ENCODE assay signal across 9 cellular contexts in genomic region chr15:60299452-60300047, GRCh38.
DNase-seq lines count a peak whose midpoint lies in the region; ATAC-seq and TF ChIP-seq lines count a peak whose summit lies in the region.
"Had no signal": no experiment of that assay in that cellular context is flagged by ENCODE, and none has a peak within 500 bp of the region (broad histone marks: within the 10 kb centered on the region; RNA-seq: fewer than 3 reads in every experiment).

No MANE protein-coding gene starts in this region.

- POLR2A ChIA-PET in GM10248 (lab: Yijun Ruan, JAX) = no interaction called here

- CTCF ChIA-PET in GM10248 (lab: Yijun Ruan, JAX) = interaction anchor here (1.3 kb wide), 1 partner anchor 16 kb away, joined by 4 read pairs; no protein-coding TSS in a partner anchor

- no peak for ATAC-seq in GM18520 (IDR thresholded peaks at IDR 0.05; ENCODE audit: unreplicated experiment)

- no peak for TF ChIP-seq CTCF in GM10248 (IDR thresholded peaks at IDR 0.05; ENCODE audit: control extremely low read depth, extremely low read depth, low read depth, missing control alignments)

- DNase-seq in COLO668 (lab: John Stamatoyannopoulos, UW; ENCODE audit: unreplicated experiment) (peak; percentile 94), NCI-H1694 (lab: John Stamatoyannopoulos, UW) (peak; percentile 98), anterior cingulate cortex (lab: John Stamatoyannopoulos, UW) (peak in 43 of 58 donors; percentile 4 to 77 (median 35)), inferior parietal cortex (ENCODE audit: extremely low spot score) (peak; percentile 14), GM10248 (ENCODE audit: extremely low spot score) (no peak), KG1 (lab: John Stamatoyannopoulos, UW) (no peak)
- DNase-seq in NK-92 treated with Interleukin-12 subunit alpha and Interleukin-12 subunit beta, amount 100 ng/mL, for 24 hours (lab: John Stamatoyannopoulos, UW) = no peak
- DNase-seq: activated CD4-positive, alpha-beta T cell treated with anti-CD3 and anti-CD28 coated beads, Interleukin-2, amount 10 ng/mL, durations not matched to agents 7 days and 5 days had no signal

Comparison
In these comparisons a context has a peak if more than half of its experiments do, and no peak if none do; other contexts are left out.
1. DNase-seq: peak in COLO668 (single experiment), NCI-H1694 (single experiment), anterior cingulate cortex (43 of 58) and inferior parietal cortex (single experiment); none in GM10248 (single experiment), NK-92 treated with Interleukin-12 subunit alpha and Interleukin-12 subunit beta, amount 100 ng/mL, for 24 hours (single experiment) and KG1 (single experiment).